Comparison of ENCODE assay signal across 15 cellular contexts in the genomic region with DNA sequence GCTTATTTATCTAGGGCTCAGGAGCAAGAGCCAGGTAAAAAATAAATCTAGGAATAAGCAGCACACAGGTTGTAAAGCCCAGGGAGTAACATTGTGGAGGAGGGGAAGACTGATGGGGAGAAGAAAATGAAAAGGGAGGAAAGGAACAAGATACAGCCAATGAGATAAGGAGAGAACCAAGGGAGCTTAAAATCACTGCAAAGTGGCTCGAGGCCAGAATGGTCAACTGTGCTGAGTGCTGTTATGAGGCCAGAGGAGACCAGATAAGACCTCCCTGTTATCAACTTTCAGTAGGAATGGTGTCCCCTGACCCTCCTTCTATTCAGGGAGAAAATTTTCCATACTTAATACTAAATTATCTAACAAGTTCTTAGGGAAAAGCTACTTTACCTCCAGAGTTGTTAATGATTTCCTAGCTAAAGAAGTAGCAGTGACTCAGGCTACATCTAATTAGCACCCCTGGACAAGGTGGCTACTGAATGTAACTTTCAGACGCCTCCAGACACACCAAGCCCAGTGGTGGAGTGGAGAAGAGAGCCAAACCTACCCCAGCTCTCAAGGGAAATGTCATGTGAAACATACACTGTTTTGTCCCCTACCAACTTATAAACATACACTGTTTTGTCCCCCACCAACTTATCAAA. TPM values are rescaled to one million over a fixed set of nuclear protein-coding genes. Genes with fewer than 3 reads are reported as not detected.
DNase-seq lines count a peak whose midpoint lies in the region; ATAC-seq and TF ChIP-seq lines count a peak whose summit lies in the region.
"Had no signal": no experiment of that assay in that cellular context is flagged by ENCODE, and none has a peak within 500 bp of the region (broad histone marks: within the 10 kb centered on the region; RNA-seq: fewer than 3 reads in every experiment).

No MANE protein-coding gene starts in this region.

- no peak overlapping the region for H4K8ac ChIP-seq in IMR-90 (ENCODE audit: low read depth in 2 of 2, low read length in 2 of 2)

- DNase-seq in IMR-90 (no peak), brain microvascular endothelial cell (no peak), left lobe of liver (ENCODE audit: low spot score) (no peak), transverse colon (no peak), NCI-H1694 (lab: John Stamatoyannopoulos, UW) (no peak), natural killer cell (no peak)
- DNase-seq: activated effector memory CD4-positive, alpha-beta T cell treated with anti-CD3 and anti-CD28 coated beads, Interleukin-2, amount 50 U/mL, for 16 hours; NCI-H1105; NCI-H345 had no signal

- H3K4me3 Mint-ChIP-seq in natural killer cell = no peak overlapping the region

- H2BK120ac ChIP-seq in IMR-90 (ENCODE audit: low read depth, low read length) = no peak overlapping the region

- H4K20me1 ChIP-seq in IMR-90 (ENCODE audit: insufficient read depth, low read length) = peaks cover 65% of the 10 kb centered on the region

- in situ Hi-C loops in IMR-90 (cut with MboI; ENCODE audit: low sequenced_read_pairs) (no loop called here), brain microvascular endothelial cell (cut with HindIII; ENCODE audit: low pct_ligation_motif_present, low sequenced_read_pairs) (no loop called here), transverse colon (cut with MboI; ENCODE audit: low pct_ligation_motif_present in 1 of 4, low pct_unique_long_range_greater_than_20kb in 1 of 4, low sequenced_read_pairs in 3 of 4) (no loop called here)

- H3K27ac Mint-ChIP-seq in natural killer cell = no peak overlapping the region
- H3K27ac Mint-ChIP-seq: type B pancreatic cell had no signal

- no peak overlapping the region for H4K91ac ChIP-seq in IMR-90 (ENCODE audit: insufficient read depth, low read depth, low read length)

- H3K4me3 ChIP-seq in IMR-90 (ENCODE audit: insufficient read depth, low read depth, low read length) (no peak overlapping the region), brain microvascular endothelial cell (ENCODE audit: low read depth, low read length) (no peak overlapping the region), stomach smooth muscle (ENCODE audit: low read length in 2 of 2) (peak overlapping the region in 1 of 2 donors; percentile 24), transverse colon (no peak overlapping the region)
- H3K4me3 ChIP-seq: prostate gland had no signal

- POLR2A ChIA-PET in IMR-90 (lab: Charles Lee; ENCODE audit: unreplicated experiment) = no interaction called here

- H2BK20ac ChIP-seq in IMR-90 (ENCODE audit: low read depth, low read length) = peak overlapping the region; percentile 10; the same call in 1 of the 2 replicates

- peak overlapping the region; percentile 13; the same call in 1 of the 2 replicates for H3K4ac ChIP-seq in IMR-90 (ENCODE audit: low read depth, low read length)

- no peak for TF ChIP-seq RAD21 in IMR-90 (IDR thresholded peaks at IDR 0.05; ENCODE audit: low read length)

- no TSS peak for BruUV-seq in IMR-90 (replicated peaks; lab: Mats Ljungman, UMichigan)

- H3K36me3 ChIP-seq in IMR-90 (ENCODE audit: control insufficient read depth, insufficient read depth, low read length) (peaks cover 2% of the 10 kb centered on the region; the same call in 1 of the 2 replicates), brain microvascular endothelial cell (replicated peaks) (no peaks in the 10 kb centered on the region), stomach smooth muscle (ENCODE audit: control insufficient read depth in 2 of 2, insufficient read depth in 2 of 2, low read length in 2 of 2) (no peaks in the 10 kb centered on the region), transverse colon (no peaks in the 10 kb centered on the region)
- H3K36me3 ChIP-seq: prostate gland had no signal

- H2AFZ ChIP-seq in IMR-90 (replicated peaks; ENCODE audit: low read length, poor library complexity) = no peak overlapping the region

- no CpG with 5 or more reads among the region's 2 CpGs for WGBS in IMR-90 (ENCODE audit: extremely low coverage in 2 of 2, insufficient read length in 1 of 2), 2 experiments
- WGBS in transverse colon (ENCODE audit: low coverage in 1 of 2), 2 donors = 57 to 66% methylated on average over 1 to 2 of the region's 2 CpGs

- no peak overlapping the region for H3K23ac ChIP-seq in IMR-90 (ENCODE audit: low read depth, low read length)

- no peaks in the 10 kb centered on the region for H3K27me3 ChIP-seq in IMR-90 (ENCODE audit: control insufficient read depth, insufficient read depth, low read length)
- H3K27me3 ChIP-seq in brain microvascular endothelial cell (replicated peaks) = no peaks in the 10 kb centered on the region
- H3K27me3 ChIP-seq in stomach smooth muscle (ENCODE audit: control insufficient read depth in 1 of 2, insufficient read depth in 2 of 2, low read length in 2 of 2) = no peaks in the 10 kb centered on the region
- H3K27me3 ChIP-seq in transverse colon = no peaks in the 10 kb centered on the region

- no peaks in the 10 kb centered on the region for H3K36me3 Mint-ChIP-seq in natural killer cell

- H3K4me1 ChIP-seq in IMR-90 (ENCODE audit: control insufficient read depth, insufficient read depth, low read length) = peaks cover 15% of the 10 kb centered on the region
- peaks cover 17% of the 10 kb centered on the region for H3K4me1 ChIP-seq in stomach smooth muscle (ENCODE audit: control insufficient read depth, insufficient read depth, low read length)
- peaks cover 0 to 43% (median 5%) of the 10 kb centered on the region in 4 donors for H3K4me1 ChIP-seq in transverse colon
- H3K4me1 ChIP-seq: prostate gland had no signal

- no peak overlapping the region for H4K5ac ChIP-seq in IMR-90 (ENCODE audit: low read depth, low read length)

- ATAC-seq in IMR-90 (ENCODE audit: low read depth) = no peak
- ATAC-seq in left lobe of liver = peak; percentile 44
- no peak for ATAC-seq in natural killer cell
- no peak for ATAC-seq in HG03457 (IDR thresholded peaks at IDR 0.05; ENCODE audit: unreplicated experiment)
- ATAC-seq: HepG2 had no signal

- H3K79me1 ChIP-seq in IMR-90 (ENCODE audit: low read depth in 1 of 2, low read length in 2 of 2) = peaks cover 20 to 68% of the 10 kb centered on the region in 2 experiments

- no peak overlapping the region for H2AK9ac ChIP-seq in IMR-90 (replicated peaks; ENCODE audit: low read depth, low read length, poor library complexity)

- peak overlapping the region; percentile 55; the same call in 1 of the 2 replicates for H3K14ac ChIP-seq in IMR-90 (replicated peaks; ENCODE audit: low read depth, low read length)

- CTCF ChIA-PET in IMR-90 (lab: Yijun Ruan, JAX) = interaction anchor here (0.6 to 1.7 kb wide), 3 partner anchors 55 to 145 kb away, joined by 3 to 5 read pairs (median 3); no protein-coding TSS in a partner anchor

- H3K9me3 ChIP-seq in IMR-90 (ENCODE audit: control insufficient read depth, insufficient read depth, low read length) (no peaks in the 10 kb centered on the region), stomach smooth muscle (ENCODE audit: control insufficient read depth in 2 of 2, low read length in 2 of 2) (no peaks in the 10 kb centered on the region), transverse colon (no peaks in the 10 kb centered on the region)
- H3K9me3 ChIP-seq: prostate gland had no signal

- H3K9me1 ChIP-seq in IMR-90 (ENCODE audit: insufficient read depth, low read length) = peaks cover 15% of the 10 kb centered on the region

- TF ChIP-seq POLR2A in IMR-90 (IDR thresholded peaks at IDR 0.05; ENCODE audit: low read depth, low read length) = no peak
- TF ChIP-seq POLR2A in transverse colon (IDR thresholded peaks at IDR 0.05) = no peak

- intact Hi-C loops in IMR-90 (cut with micrococcal nuclease) = no loop called here
- intact Hi-C loops in transverse colon (cut with DNase I; ENCODE audit: low total_unique reads) = no loop called here
- intact Hi-C loops in natural killer cell (cut with micrococcal nuclease) = no loop called here

- H2AK5ac ChIP-seq in IMR-90 (ENCODE audit: low read depth, low read length) = 0 out of 2 replicates have a peak overlapping the region, but pooled peaks have one; percentile 15

- peaks cover 0 to 27% of the 10 kb centered on the region in 2 donors for H3K27me3 Mint-ChIP-seq in natural killer cell (ENCODE audit: low read depth in 2 of 2)
- H3K27me3 Mint-ChIP-seq: type B pancreatic cell had no signal

- TF ChIP-seq EP300 in transverse colon (IDR thresholded peaks at IDR 0.05; ENCODE audit: low read depth) = no peak

- H3K56ac ChIP-seq in IMR-90 (ENCODE audit: extremely low read depth, insufficient read depth, low read length) = no peak overlapping the region

- TF ChIP-seq CTCF in IMR-90 (conservative IDR thresholded peaks at IDR 0.05; ENCODE audit: low read depth, low read length) (no peak), brain microvascular endothelial cell (IDR thresholded peaks at IDR 0.05; ENCODE audit: low read depth, low read length, missing control alignments) (no peak), transverse colon (IDR thresholded peaks at IDR 0.05) (no peak), natural killer cell (IDR thresholded peaks at IDR 0.05) (no peak)

- H3K18ac ChIP-seq in IMR-90 (ENCODE audit: low read depth, low read length) = no peak overlapping the region; the same call in 1 of the 2 replicates

- no peak overlapping the region for H3K4me2 ChIP-seq in IMR-90 (ENCODE audit: low read depth, low read length)

- H3K4me1 Mint-ChIP-seq in natural killer cell = no peaks in the 10 kb centered on the region

- H3K9me3 Mint-ChIP-seq in natural killer cell = no peaks in the 10 kb centered on the region
- H3K9me3 Mint-ChIP-seq: type B pancreatic cell had no signal

- H3K9ac ChIP-seq in IMR-90 (ENCODE audit: low read depth, low read length) = no peak overlapping the region
- H3K9ac ChIP-seq in stomach smooth muscle (ENCODE audit: low read length in 2 of 2) = no peak overlapping the region

- H3K27ac ChIP-seq in IMR-90 (ENCODE audit: insufficient read depth, low read length) (no peak overlapping the region), brain microvascular endothelial cell (peak overlapping the region; percentile 58), stomach smooth muscle (ENCODE audit: low read length) (peak overlapping the region; percentile 19), transverse colon (no peak overlapping the region)
- H3K27ac ChIP-seq: prostate gland, VCaP had no signal

- H2BK5ac ChIP-seq in IMR-90 (ENCODE audit: low read depth, low read length, poor library complexity, severe bottlenecking) = no peak overlapping the region

- dilution Hi-C loops in IMR-90 (cut with HindIII; ENCODE audit: low sequenced_read_pairs, unreplicated experiment) = no loop called here

- no peak overlapping the region for H2BK15ac ChIP-seq in IMR-90 (ENCODE audit: low read depth, low read length)

TF ChIP-seq in IMR-90, 13 proteins besides CTCF, POLR2A, EP300 and RAD21 (continues in another document):
- TF ChIP-seq CEBPB (IDR thresholded peaks at IDR 0.05; ENCODE audit: low read depth, low read length) = no peak

RNA-seq across cellular contexts. Expression of a gene that starts 25.5 kb away (rescaled TPM):
- 82.5 and 86.9 TPM in 2 replicates for total RNA-seq in IMR-90 (2012; rRNA removed)
- polyA plus RNA-seq in IMR-90 (2012; rRNA removed) = 47.4 and 61.3 TPM in 2 replicates
- polyA plus RNA-seq in IMR-90 (2012; cell fraction: cytosol; rRNA removed) = 7.3 and 9.4 TPM in 2 replicates
- 10.8 and 45.1 TPM in 2 replicates for polyA plus RNA-seq in IMR-90 (2012; cell fraction: nucleus; rRNA removed; ENCODE audit: low replicate concordance)
- 21.3 TPM for total RNA-seq in left lobe of liver
- 100 to 1,000 TPM in 1 of 4 donors, 10 to 100 TPM in 3; 14.7 to 140 (median 33.9) TPM for total RNA-seq in transverse colon
- not detected for total RNA-seq in natural killer cell

Comparison
In these comparisons a context has a peak if more than half of its experiments do, and no peak if none do; other contexts are left out.
1. H3K27ac ChIP-seq: peak in brain microvascular endothelial cell (single experiment) and stomach smooth muscle (single experiment); none in IMR-90 (single experiment) and transverse colon (0 of 4).
2. RNA of a gene that starts 25.5 kb away (total RNA-seq): 82.5 to 86.9 TPM in IMR-90, 14.7 to 140 TPM in transverse colon and 21.3 TPM in left lobe of liver (single experiment); not detected in natural killer cell; every median in the first group is over 10 times any median in the second.